Comparison of ENCODE assay signal across 30 cellular contexts in genomic region chr5:35063386-35063785, GRCh38. TPM values are rescaled to one million over a fixed set of nuclear protein-coding genes. Genes with fewer than 3 reads are reported as not detected.
"Had no signal": no experiment of that assay in that cellular context is flagged by ENCODE, and none has a peak within 500 bp of the region (broad histone marks: within the 10 kb centered on the region; RNA-seq: fewer than 3 reads in every experiment).

No MANE protein-coding gene starts in this region.

- H3K36me3 ChIP-seq: esophagus squamous epithelium, neutrophil, transverse colon had no signal

- H3K9me3 ChIP-seq: esophagus squamous epithelium, neutrophil, transverse colon had no signal

- H3K27me3 ChIP-seq: esophagus squamous epithelium, foreskin keratinocyte, neutrophil, transverse colon had no signal

- H3K27ac ChIP-seq: coronary artery, esophagus squamous epithelium, foreskin keratinocyte, neutrophil, parathyroid adenoma, transverse colon had no signal

- H3K4me1 ChIP-seq: esophagus squamous epithelium, foreskin keratinocyte, parathyroid adenoma, transverse colon had no signal

- H3K4me3 ChIP-seq: coronary artery, esophagus squamous epithelium, smooth muscle cell, transverse colon had no signal

- ATAC-seq: activated CD4-positive, alpha-beta T cell treated with anti-CD3 and anti-CD28 coated beads for 36 hours; activated T-cell treated with anti-CD3 and anti-CD28 coated beads, Interleukin-2, amount 50 U/mL, for 4 hours; foreskin keratinocyte; right cardiac atrium; stimulated activated naive B cell treated with anti-CD40 and anti-IgM and Interleukin-4, amounts not matched to agents 10 μg/mL and 1 μg/mL and 100 μg/mL, for 72 hours; WTC11 had no signal

- DNase-seq: activated CD4-positive, alpha-beta T cell treated with anti-CD3 and anti-CD28 coated beads for 36 hours; activated CD4-positive, alpha-beta T cell treated with anti-CD3 and anti-CD28 coated beads, Interleukin-2, amount 50 U/mL, for 4 hours; activated CD8-positive, alpha-beta memory T cell treated with anti-CD3 and anti-CD28 coated beads, Interleukin-2, amount 50 U/mL, for 48 hours; activated naive CD4-positive, alpha-beta T cell treated with Interleukin-2 at 50 U/mL for 16 hours; activated naive CD8-positive, alpha-beta T cell treated with anti-CD3 and anti-CD28 coated beads for 36 hours; activated T-cell treated with anti-CD3 and anti-CD28 coated beads, Interleukin-2, amount 50 U/mL, for 4 hours; cerebellar nuclear complex; esophagus squamous epithelium; foreskin keratinocyte; glutamatergic neuron; hypothalamus; right cardiac atrium; stimulated activated CD4-positive, alpha-beta T cell treated with anti-CD3 and anti-CD28 coated beads, Interleukin-15, amount 100 ng/mL, for 24 hours; stimulated activated CD4-positive, alpha-beta T cell treated with anti-CD3 and anti-CD28 coated beads, Interleukin-2, amount 100 ng/mL, for 48 hours; stimulated activated CD8-positive, alpha-beta memory T cell treated with anti-CD3 and anti-CD28 coated beads, Interleukin-4, amount 100 ng/mL, for 48 hours; stimulated activated naive B cell treated with anti-CD40 and anti-IgM and Interleukin-4, amounts not matched to agents 10 μg/mL and 1 μg/mL and 100 μg/mL, for 72 hours; T1000; transverse colon had no signal

RNA-seq across cellular contexts. Expression of gene AGXT2, which starts 15.6 kb away (rescaled TPM):
- total RNA-seq: activated CD4-positive, alpha-beta T cell treated with anti-CD3 and anti-CD28 coated beads for 36 hours; activated CD8-positive, alpha-beta memory T cell treated with anti-CD3 and anti-CD28 coated beads for 36 hours; activated naive CD8-positive, alpha-beta T cell treated with anti-CD3 and anti-CD28 coated beads for 36 hours; activated T-cell treated with anti-CD3 and anti-CD28 coated beads, Interleukin-2, amount 50 U/mL, for 4 hours; esophagus squamous epithelium; foreskin keratinocyte; lower leg skin; mononuclear cell; myocyte; pulmonary artery endothelial cell; right cardiac atrium; smooth muscle cell; T-helper 1 cell treated with Interleukin-12 subunit alpha and Interleukin-12 subunit beta and Interleukin-4 antibody, amounts not matched to agents 30 ng/mL and 1 ng/mL, for 36 hours; temporal lobe; transverse colon; WTC11 had no signal
